In genomic region chr1:173304529-173305227, GRCh38 we compare ENCODE assay signal across 16 cellular contexts.
DNase-seq lines count a peak whose midpoint lies in the region; ATAC-seq and TF ChIP-seq lines count a peak whose summit lies in the region.
"Had no signal": no experiment of that assay in that cellular context is flagged by ENCODE, and none has a peak within 500 bp of the region (broad histone marks: within the 10 kb centered on the region; RNA-seq: fewer than 3 reads in every experiment).

No MANE protein-coding gene starts in this region.

- H3K4me3 ChIP-seq in GM23338: no peak overlapping the region
- peak overlapping the region; percentile 37 for H3K4me3 ChIP-seq in endodermal cell (ENCODE audit: low read length)
- H3K4me3 ChIP-seq: HAP-1 had no signal

- H3K36me3 Mint-ChIP-seq in GM23338 (ENCODE audit: low read depth): no peaks in the 10 kb centered on the region
- no peaks in the 10 kb centered on the region for H3K36me3 Mint-ChIP-seq in endodermal cell (ENCODE audit: low read depth)
- peaks cover 23% of the 10 kb centered on the region for H3K36me3 Mint-ChIP-seq in stimulated activated memory B cell treated with anti-CD40 and anti-IgM and Interleukin-4, amounts not matched to agents 10 μg/mL and 1 μg/mL and 100 μg/mL, for 72 hours

- no peak overlapping the region for H3K9ac ChIP-seq in endodermal cell (ENCODE audit: extremely low read depth, low read length, poor library complexity, severe bottlenecking)

- no peaks in the 10 kb centered on the region for H3K36me3 ChIP-seq in GM23338 (ENCODE audit: insufficient read depth)
- no peaks in the 10 kb centered on the region for H3K36me3 ChIP-seq in endodermal cell (ENCODE audit: control insufficient read depth, insufficient read depth, low read length)
- H3K36me3 ChIP-seq: HAP-1 had no signal

- TF ChIP-seq CTCF in GM23338 (conservative IDR thresholded peaks at IDR 0.05; ENCODE audit: low read depth in 2 of 2): no peak
- no peak for TF ChIP-seq CTCF in endodermal cell (conservative IDR thresholded peaks at IDR 0.05)

- H3K4me1 Mint-ChIP-seq in GM23338 (peaks cover 18% of the 10 kb centered on the region), endodermal cell (peaks cover 37% of the 10 kb centered on the region)
- peaks cover 28% of the 10 kb centered on the region for H3K4me1 Mint-ChIP-seq in stimulated activated memory B cell treated with anti-CD40 and anti-IgM and Interleukin-4, amounts not matched to agents 10 μg/mL and 1 μg/mL and 100 μg/mL, for 72 hours

- H3K9me3 ChIP-seq in endodermal cell (ENCODE audit: control insufficient read depth, low read length): peaks cover 8% of the 10 kb centered on the region
- H3K9me3 ChIP-seq: HAP-1 had no signal

- H2AFZ ChIP-seq in GM23338: no peak overlapping the region

- no peaks in the 10 kb centered on the region for H3K9me2 ChIP-seq in GM23338 (ENCODE audit: insufficient read depth)

- H3K9me3 Mint-ChIP-seq in GM23338 (no peaks in the 10 kb centered on the region), endodermal cell (peaks cover 5% of the 10 kb centered on the region)
- peaks cover 15% of the 10 kb centered on the region for H3K9me3 Mint-ChIP-seq in stimulated activated memory B cell treated with anti-CD40 and anti-IgM and Interleukin-4, amounts not matched to agents 10 μg/mL and 1 μg/mL and 100 μg/mL, for 72 hours
- H3K9me3 Mint-ChIP-seq: HFFc6 had no signal

- H3K79me2 ChIP-seq in GM23338 (replicated peaks; ENCODE audit: insufficient read depth): no peaks in the 10 kb centered on the region

- no peak overlapping the region for H3K4me2 ChIP-seq in GM23338

- H3K27me3 Mint-ChIP-seq in GM23338 (ENCODE audit: insufficient read depth, low read depth, poor library complexity): no peaks in the 10 kb centered on the region
- no peaks in the 10 kb centered on the region for H3K27me3 Mint-ChIP-seq in endodermal cell (ENCODE audit: insufficient read depth)
- H3K27me3 Mint-ChIP-seq in stimulated activated memory B cell treated with anti-CD40 and anti-IgM and Interleukin-4, amounts not matched to agents 10 μg/mL and 1 μg/mL and 100 μg/mL, for 72 hours: no peaks in the 10 kb centered on the region
- H3K27me3 Mint-ChIP-seq: B cell; CD4-positive, alpha-beta memory T cell had no signal

- H3K27ac Mint-ChIP-seq in GM23338 (0 out of 2 replicates have a peak overlapping the region, but pooled peaks have one; percentile 29), endodermal cell (peak overlapping the region; percentile 21)
- peak overlapping the region; percentile 80 for H3K27ac Mint-ChIP-seq in stimulated activated memory B cell treated with anti-CD40 and anti-IgM and Interleukin-4, amounts not matched to agents 10 μg/mL and 1 μg/mL and 100 μg/mL, for 72 hours
- H3K27ac Mint-ChIP-seq: B cell; CD4-positive, alpha-beta memory T cell; HFFc6 had no signal

- H3F3A ChIP-seq in GM23338 (replicated peaks; ENCODE audit: low read depth): no peaks in the 10 kb centered on the region

- H3K27me3 ChIP-seq in GM23338 (ENCODE audit: insufficient read depth) (no peaks in the 10 kb centered on the region), endodermal cell (ENCODE audit: control insufficient read depth, insufficient read depth, low read length, poor library complexity, severe bottlenecking) (no peaks in the 10 kb centered on the region)

- WGBS in endodermal cell (ENCODE audit: insufficient coverage in 1 of 2, insufficient read length in 1 of 2), 2 experiments: 85% methylated on average over 1 of the region's 1 CpG; no CpG with 5 or more reads in 1 of the 2 experiments

- H3K27ac ChIP-seq in GM23338 (ENCODE audit: low read depth) (no peak overlapping the region), endodermal cell (ENCODE audit: low read depth, low read length) (no peak overlapping the region)
- H3K27ac ChIP-seq: C4-2B, HL-60 had no signal

- DNase-seq in GM23338 (ENCODE audit: low spot score): no peak
- DNase-seq in MV-4-11 (lab: John Stamatoyannopoulos, UW): peak; percentile 17
- no peak for DNase-seq in endodermal cell
- no peak for DNase-seq in AG08395 (ENCODE audit: low spot score)
- DNase-seq in NCI-H146 (lab: John Stamatoyannopoulos, UW): no peak
- DNase-seq: ACHN; CD4-positive, alpha-beta memory T cell; DMS79; HFFc6; KBM-7 had no signal

- H3K4me1 ChIP-seq in GM23338 (ENCODE audit: insufficient read depth) (no peaks in the 10 kb centered on the region), endodermal cell (ENCODE audit: control insufficient read depth, insufficient read depth, low read length) (peaks cover 17% of the 10 kb centered on the region)
- H3K4me1 ChIP-seq: HAP-1 had no signal

- no peaks in the 10 kb centered on the region for H4K20me1 ChIP-seq in GM23338 (replicated peaks; ENCODE audit: insufficient read depth)

- ATAC-seq in GM23338 (no peak), HG03457 (IDR thresholded peaks at IDR 0.05; ENCODE audit: unreplicated experiment) (no peak)
- no peak for ATAC-seq in stimulated activated memory B cell treated with anti-CD40 and anti-IgM and Interleukin-4, amounts not matched to agents 10 μg/mL and 1 μg/mL and 100 μg/mL, for 72 hours

- H3K4me3 Mint-ChIP-seq in GM23338 (no peak overlapping the region), endodermal cell (no peak overlapping the region)
- H3K4me3 Mint-ChIP-seq in stimulated activated memory B cell treated with anti-CD40 and anti-IgM and Interleukin-4, amounts not matched to agents 10 μg/mL and 1 μg/mL and 100 μg/mL, for 72 hours: no peak overlapping the region
- H3K4me3 Mint-ChIP-seq: B cell; CD4-positive, alpha-beta memory T cell; HFFc6 had no signal

TF ChIP-seq in GM23338, 12 proteins besides CTCF, POLR2A, EP300 and RAD21 (continues in another document):
- TF ChIP-seq STAT1 (IDR thresholded peaks at IDR 0.05; ENCODE audit: unreplicated experiment) (no peak), EZH2 (IDR thresholded peaks at IDR 0.05; ENCODE audit: low read depth, unreplicated experiment) (no peak), REST (IDR thresholded peaks at IDR 0.05; ENCODE audit: unreplicated experiment) (no peak), NANOG (IDR thresholded peaks at IDR 0.05; ENCODE audit: borderline replicate concordance) (no peak), ETS1 (IDR thresholded peaks at IDR 0.05) (no peak), ZNF331 (CRISPR knock-in tag; IDR thresholded peaks at IDR 0.05; ENCODE audit: low read depth) (no peak)

Comparison
In these comparisons a context has a peak if more than half of its experiments do, and no peak if none do; other contexts are left out.
1. H3K27ac Mint-ChIP-seq: peak in every context shown above with its lines; median percentile 80 in stimulated activated memory B cell treated with anti-CD40 and anti-IgM and Interleukin-4, amounts not matched to agents 10 μg/mL and 1 μg/mL and 100 μg/mL, for 72 hours; 29 in GM23338; 21 in endodermal cell.